In the genomic region with DNA sequence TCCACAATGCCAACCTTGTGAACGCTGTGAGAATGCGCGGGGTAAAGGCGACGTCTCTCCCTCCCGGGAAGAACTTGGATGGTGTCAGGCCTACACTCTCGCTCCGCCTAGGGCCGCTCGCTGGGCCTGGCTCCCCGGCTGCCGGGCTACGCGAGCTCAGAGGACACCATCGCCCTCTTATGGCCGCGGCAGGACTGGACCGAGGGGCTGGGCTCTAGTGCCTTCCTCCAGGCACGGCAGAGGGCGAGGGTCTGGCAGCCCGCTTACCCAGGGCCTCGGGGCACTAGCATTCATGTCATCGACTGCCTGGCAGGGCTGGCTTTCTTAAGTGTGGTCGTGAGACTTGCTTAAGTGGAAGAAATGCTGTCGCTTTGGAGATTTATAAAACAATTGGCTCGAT, we compare ENCODE assay signal across 9 cellular contexts. TPM values are rescaled to one million over a fixed set of nuclear protein-coding genes. Genes with fewer than 3 reads are reported as not detected.
A peak's percentile ranks its signal among the peaks of the same experiment; 100 is the strongest.
DNase-seq lines count a peak whose midpoint lies in the region; ATAC-seq and TF ChIP-seq lines count a peak whose summit lies in the region.
"Had no signal": no experiment of that assay in that cellular context is flagged by ENCODE, and none has a peak within 500 bp of the region (broad histone marks: within the 10 kb centered on the region; RNA-seq: fewer than 3 reads in every experiment).

No MANE protein-coding gene starts in this region.

- H3F3A ChIP-seq in PC-9 (ENCODE audit: insufficient read depth, low read depth) = peaks cover 12% of the 10 kb centered on the region; the same call in 1 of the 2 replicates

- H3K27ac ChIP-seq in breast epithelium (no peak overlapping the region), PC-9 (no peak overlapping the region)

- H3K9me3 ChIP-seq in BE2C = no peaks in the 10 kb centered on the region
- no peaks in the 10 kb centered on the region for H3K9me3 ChIP-seq in breast epithelium
- no peaks in the 10 kb centered on the region for H3K9me3 ChIP-seq in PC-9 (ENCODE audit: insufficient read depth, low read depth)

- DNase-seq in BE2C (peak; percentile 47), HFF-Myc (ENCODE audit: extremely low read depth, low read depth) (no peak), choroid plexus epithelial cell (ENCODE audit: low read depth) (peak; percentile 35), memory B cell (ENCODE audit: low spot score in 2 of 2) (no peak), breast epithelium (ENCODE audit: low spot score in 2 of 2) (no peak), PC-9 (no peak)
- DNase-seq: NCI-H1694 treated with DMSO at 0.1 percent for 48 hours had no signal

- no TSS peak for BruUV-seq in PC-9 (replicated peaks; lab: Mats Ljungman, UMichigan)

- H3K9me2 ChIP-seq in PC-9 (ENCODE audit: insufficient read depth) = no peaks in the 10 kb centered on the region

- CTCF ChIA-PET in PC-9 (lab: Charles Lee) = no interaction called here

- H3K4me1 Mint-ChIP-seq in memory B cell = peaks cover 19% of the 10 kb centered on the region

- no peak overlapping the region for H2AFZ ChIP-seq in PC-9

- no peak overlapping the region for H3K27ac Mint-ChIP-seq in memory B cell

- no peak for TF ChIP-seq POLR2A in breast epithelium (IDR thresholded peaks at IDR 0.05)

- intact Hi-C loops in breast epithelium (cut with DNase I; ENCODE audit: low total_unique reads) (no loop called here), PC-9 (cut with micrococcal nuclease; ENCODE audit: unreplicated experiment) (no loop called here)

- TF ChIP-seq CTCF in BE2C (IDR thresholded peaks at IDR 0.05; ENCODE audit: low read depth, low read length) (peak; percentile 31), HFF-Myc (IDR thresholded peaks at IDR 0.05; ENCODE audit: low read depth, low read length, missing control alignments) (peak; percentile 32), choroid plexus epithelial cell (conservative IDR thresholded peaks at IDR 0.05; ENCODE audit: low read depth, low read length) (peak; percentile 37), breast epithelium (IDR thresholded peaks at IDR 0.05) (no peak), PC-9 (conservative IDR thresholded peaks at IDR 0.05) (no peak)

- H3K4me1 ChIP-seq in BE2C (peaks cover 3% of the 10 kb centered on the region; the same call in 1 of the 2 replicates), breast epithelium (peaks cover 0 to 14% of the 10 kb centered on the region in 2 donors), PC-9 (replicated peaks; ENCODE audit: insufficient read depth) (peaks cover 22% of the 10 kb centered on the region)

- POLR2A ChIA-PET in PC-9 (lab: Charles Lee; ENCODE audit: unreplicated experiment) = no interaction called here

- H3K4me3 ChIP-seq in BE2C (ENCODE audit: low read depth, low read length) (no peak overlapping the region), HFF-Myc (replicated peaks; ENCODE audit: low read depth, low read length) (no peak overlapping the region), choroid plexus epithelial cell (ENCODE audit: low read depth, low read length) (no peak overlapping the region), breast epithelium (no peak overlapping the region), PC-9 (no peak overlapping the region)

- H3K4me2 ChIP-seq in PC-9 = no peak overlapping the region

- ATAC-seq in memory B cell (ENCODE audit: low read depth) (no peak), HG02870 (IDR thresholded peaks at IDR 0.05; ENCODE audit: unreplicated experiment) (no peak), GM19452 (IDR thresholded peaks at IDR 0.05; ENCODE audit: unreplicated experiment) (no peak)

- H3K27me3 Mint-ChIP-seq in memory B cell = no peaks in the 10 kb centered on the region

- H3K79me2 ChIP-seq in PC-9 (ENCODE audit: low read depth) = peaks cover 38% of the 10 kb centered on the region

- H3K9me3 Mint-ChIP-seq in memory B cell = no peaks in the 10 kb centered on the region

- peaks cover 11% of the 10 kb centered on the region for H4K20me1 ChIP-seq in PC-9 (ENCODE audit: insufficient read depth)

- H3K27me3 ChIP-seq in BE2C (no peaks in the 10 kb centered on the region), breast epithelium (no peaks in the 10 kb centered on the region), PC-9 (ENCODE audit: insufficient read depth, low read depth) (no peaks in the 10 kb centered on the region)

- peaks cover 17% of the 10 kb centered on the region for H3K36me3 Mint-ChIP-seq in memory B cell

- H3K36me3 ChIP-seq in BE2C (peaks cover 21% of the 10 kb centered on the region), breast epithelium (no peaks in the 10 kb centered on the region), PC-9 (ENCODE audit: low read depth) (peaks cover 13% of the 10 kb centered on the region)

- peak overlapping the region; percentile 41 for H3K4me3 Mint-ChIP-seq in memory B cell

RNA-seq across cellular contexts. Expression of gene EXOSC2, which starts 1.2 kb away (rescaled TPM):
- 74.2 TPM for polyA plus RNA-seq in BE2C (2012; ENCODE audit: insufficient read depth, insufficient read length, low read depth)
- 10 to 100 TPM; 17.8 to 32.2 (median 30.2) TPM for total RNA-seq in breast epithelium
- total RNA-seq in PC-9 (2021) = 49.5 and 52.0 TPM in 2 replicates

RNA-seq across cellular contexts. Expression of gene PRDM12, which starts 28.0 kb away (rescaled TPM):
- 0.40 TPM for polyA plus RNA-seq in BE2C (2012; ENCODE audit: insufficient read depth, insufficient read length, low read depth)
- not detected for total RNA-seq in breast epithelium
- 0.35 and 0.46 TPM in 2 replicates for total RNA-seq in PC-9 (2021)

Comparison
In these comparisons a context has a peak if more than half of its experiments do, and no peak if none do; other contexts are left out.
1. DNase-seq: peak in BE2C (single experiment) and choroid plexus epithelial cell (single experiment); none in HFF-Myc (single experiment), memory B cell (0 of 2), breast epithelium (0 of 2) and PC-9 (0 of 2).
2. CTCF ChIP-seq: peak in BE2C (single experiment), HFF-Myc (single experiment) and choroid plexus epithelial cell (single experiment); none in breast epithelium (0 of 3) and PC-9 (single experiment).